ENCODE assay signal across 38 cellular contexts in genomic region chr19:39660661-39661060, GRCh38. TPM values are rescaled to one million over a fixed set of nuclear protein-coding genes. Genes with fewer than 3 reads are reported as not detected.
"Had no signal": no experiment of that assay in that cellular context is flagged by ENCODE, and none has a peak within 500 bp of the region (broad histone marks: within the 10 kb centered on the region; RNA-seq: fewer than 3 reads in every experiment).

No MANE protein-coding gene starts in this region.

- H3K4me2 ChIP-seq: KMS-11 had no signal

- DNase-seq: Karpas-422, Kasumi-1, MG63, MM.1S, MV-4-11, NCI-H1048, NCI-H1092, NCI-H1092 treated with DMSO at 0.1 percent for 48 hours, NCI-H1105, NCI-H1105 treated with DMSO at 0.1 percent for 48 hours, NCI-H1417, NCI-H1417 treated with DMSO at 0.1 percent for 48 hours, NCI-H1436, NCI-H1436 treated with DMSO at 0.1 percent for 48 hours, NCI-H146, NCI-H1694, NCI-H1694 treated with DMSO at 0.1 percent for 48 hours, NCI-H187, NCI-H187 treated with DMSO at 0.1 percent for 48 hours, NCI-H1930, NCI-H2029, NCI-H2029 treated with DMSO at 0.1 percent for 48 hours, NCI-H2081, NCI-H2081 treated with DMSO at 0.1 percent for 48 hours, NCI-H2107, NCI-H2171, NCI-H2171 treated with DMSO at 0.1 percent for 48 hours, NCI-H2227 treated with DMSO at 0.1 percent for 48 hours, NCI-H226, NCI-H345, NCI-H446, NCI-H446 treated with DMSO at 0.1 percent for 48 hours, NCI-H510A had no signal

- H3K27ac ChIP-seq: KMS-11 had no signal

- H3K9ac ChIP-seq: KMS-11 had no signal

- H3K9me3 ChIP-seq: MG63 had no signal

- H3K4me3 ChIP-seq: MG63 had no signal

- H3K36me3 ChIP-seq: MG63 had no signal

RNA-seq across cellular contexts. Expression of gene LGALS16, which starts 4.9 kb away (rescaled TPM):
- total RNA-seq: LHCN-M2, M059J, MCF 10A, NCI-H460 had no signal

RNA-seq across cellular contexts. Expression of gene LGALS14, which starts 43.6 kb away (rescaled TPM):
- total RNA-seq: LHCN-M2, M059J, MCF 10A, NCI-H460 had no signal

RNA-seq across cellular contexts. Expression of gene LGALS13, which starts 58.3 kb away (rescaled TPM):
- total RNA-seq: LHCN-M2, M059J, MCF 10A, NCI-H460 had no signal
